In the genomic region with DNA sequence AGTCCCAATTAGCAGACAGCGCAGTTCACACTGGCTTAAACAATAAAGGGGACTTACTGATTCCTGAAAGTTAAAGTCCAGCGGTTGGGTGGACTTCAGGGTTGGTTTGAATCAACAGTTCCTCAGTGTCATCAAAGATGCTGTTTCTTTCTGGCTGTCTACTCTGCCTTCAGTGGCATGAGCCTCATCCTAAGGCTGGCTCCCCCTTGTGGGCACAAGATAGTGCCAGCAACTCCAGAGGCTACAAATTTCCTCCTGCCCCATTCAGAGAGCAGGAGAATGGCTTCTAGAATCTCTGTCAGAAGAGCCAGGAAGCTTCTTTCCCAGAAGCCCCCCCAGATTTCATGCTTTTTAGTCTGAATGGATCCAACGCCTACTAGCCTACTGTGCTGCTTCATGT, we compare ENCODE assay signal across 9 cellular contexts.
A peak's percentile ranks its signal among the peaks of the same experiment; 100 is the strongest.
DNase-seq lines count a peak whose midpoint lies in the region; ATAC-seq and TF ChIP-seq lines count a peak whose summit lies in the region.
"Had no signal": no experiment of that assay in that cellular context is flagged by ENCODE, and none has a peak within 500 bp of the region (broad histone marks: within the 10 kb centered on the region; RNA-seq: fewer than 3 reads in every experiment).

No MANE protein-coding gene starts in this region.

- H3K9ac ChIP-seq in smooth muscle cell (ENCODE audit: low read depth), result no peak overlapping the region

- no peaks in the 10 kb centered on the region for H3K9me3 Mint-ChIP-seq in CD4-positive, alpha-beta T cell
- H3K9me3 Mint-ChIP-seq in activated naive CD4-positive, alpha-beta T cell treated with anti-CD3 and anti-CD28 coated beads for 36 hours, result no peaks in the 10 kb centered on the region

- peak; percentile 1 to 53 (median 18) for DNase-seq in CD4-positive, alpha-beta T cell
- DNase-seq in RKO (ENCODE audit: low spot score) (peak; percentile 62), head of caudate nucleus (peak in 41 of 42 donors; percentile 50 to 89 (median 74)), smooth muscle cell (lab: John Stamatoyannopoulos, UW; ENCODE audit: unreplicated experiment) (no peak), DMS114 treated with DMSO at 0.1 percent for 48 hours (lab: John Stamatoyannopoulos, UW; ENCODE audit: unreplicated experiment) (no peak)
- peak; percentile 62 for DNase-seq in activated naive CD4-positive, alpha-beta T cell treated with anti-CD3 and anti-CD28 coated beads for 36 hours

- TF ChIP-seq CTCF in CD4-positive, alpha-beta T cell (IDR thresholded peaks at IDR 0.05), result peak; percentile 40
- TF ChIP-seq CTCF in smooth muscle cell (IDR thresholded peaks at IDR 0.05; ENCODE audit: borderline replicate concordance, insufficient read depth, poor library complexity, severe bottlenecking), result peak; percentile 46

- no peaks in the 10 kb centered on the region for H3K4me1 ChIP-seq in smooth muscle cell (ENCODE audit: low read depth)

- intact Hi-C loops in CD4-positive, alpha-beta T cell (cut with DNase I, micrococcal nuclease), result loop anchor here in 1 of 2 experiments (5.0 to 10.0 kb wide), 3 partner anchors 99 to 534 kb away; a partner anchor contains a TSS
- intact Hi-C loops in activated naive CD4-positive, alpha-beta T cell treated with anti-CD3 and anti-CD28 coated beads for 36 hours (cut with micrococcal nuclease), result loop anchor here (1.0 to 5.0 kb wide), 3 partner anchors 37 to 524 kb away; no protein-coding TSS in a partner anchor
- intact Hi-C loops in head of caudate nucleus (cut with DNase I), result loop anchor here (10.0 kb wide), 1 partner anchor 121 kb away; a partner anchor contains a TSS

- 53% methylated on average over 3 of the region's 3 CpGs for WGBS in smooth muscle cell (ENCODE audit: low lambda C conversion rate)

- H3K27me3 ChIP-seq in CD4-positive, alpha-beta T cell (ENCODE audit: control insufficient read depth, insufficient read depth, low read length), result no peaks in the 10 kb centered on the region
- no peaks in the 10 kb centered on the region for H3K27me3 ChIP-seq in smooth muscle cell (ENCODE audit: low read depth)
- H3K27me3 ChIP-seq: ovary had no signal

- no peak overlapping the region for H2AFZ ChIP-seq in smooth muscle cell (ENCODE audit: low read depth)

- H3K36me3 ChIP-seq in smooth muscle cell (ENCODE audit: low read depth), result no peaks in the 10 kb centered on the region
- H3K36me3 ChIP-seq: ovary had no signal

- ATAC-seq in CD4-positive, alpha-beta T cell (ENCODE audit: poor library complexity), result peak; percentile 66
- peak; percentile 57 for ATAC-seq in GM21825 (IDR thresholded peaks at IDR 0.05; ENCODE audit: unreplicated experiment)
- ATAC-seq in HG03045 (IDR thresholded peaks at IDR 0.05; ENCODE audit: unreplicated experiment), result no peak

- no peak overlapping the region for H3K4me3 Mint-ChIP-seq in CD4-positive, alpha-beta T cell
- no peak overlapping the region for H3K4me3 Mint-ChIP-seq in activated naive CD4-positive, alpha-beta T cell treated with anti-CD3 and anti-CD28 coated beads for 36 hours

- H3K27ac ChIP-seq in CD4-positive, alpha-beta T cell (ENCODE audit: low read depth, low read length), result no peak overlapping the region
- H3K27ac ChIP-seq in smooth muscle cell (ENCODE audit: low read depth), result no peak overlapping the region
- H3K27ac ChIP-seq: ovary had no signal

- no peak overlapping the region for H3K4me3 ChIP-seq in smooth muscle cell
- H3K4me3 ChIP-seq: ovary had no signal

- no peak overlapping the region for H3K4me2 ChIP-seq in smooth muscle cell

- H3F3A ChIP-seq in smooth muscle cell (ENCODE audit: low read depth), result no peaks in the 10 kb centered on the region

- H4K20me1 ChIP-seq in smooth muscle cell (ENCODE audit: low read depth), result no peaks in the 10 kb centered on the region

- H3K27ac Mint-ChIP-seq in CD4-positive, alpha-beta T cell, result no peak overlapping the region
- no peak overlapping the region for H3K27ac Mint-ChIP-seq in activated naive CD4-positive, alpha-beta T cell treated with anti-CD3 and anti-CD28 coated beads for 36 hours

- no peaks in the 10 kb centered on the region for H3K36me3 Mint-ChIP-seq in CD4-positive, alpha-beta T cell (ENCODE audit: low read depth)
- H3K36me3 Mint-ChIP-seq in activated naive CD4-positive, alpha-beta T cell treated with anti-CD3 and anti-CD28 coated beads for 36 hours (ENCODE audit: low read depth), result no peaks in the 10 kb centered on the region

- CTCF ChIA-PET in CD4-positive, alpha-beta T cell (lab: Charles Lee), result interaction anchor here (1.3 kb wide), 1 partner anchor 121 kb away, joined by 6 read pairs; no protein-coding TSS in a partner anchor
- CTCF ChIA-PET in activated naive CD4-positive, alpha-beta T cell treated with anti-CD3 and anti-CD28 coated beads for 36 hours (lab: Charles Lee), result interaction anchor here (1.2 to 1.5 kb wide), 3 partner anchors 37 to 185 kb away, joined by 3 to 6 read pairs (median 4); no protein-coding TSS in a partner anchor

- H3K4me1 Mint-ChIP-seq in CD4-positive, alpha-beta T cell (ENCODE audit: low read depth), result no peaks in the 10 kb centered on the region
- peaks cover 27% of the 10 kb centered on the region for H3K4me1 Mint-ChIP-seq in activated naive CD4-positive, alpha-beta T cell treated with anti-CD3 and anti-CD28 coated beads for 36 hours (ENCODE audit: low read depth)

- no peaks in the 10 kb centered on the region for H3K79me2 ChIP-seq in smooth muscle cell (ENCODE audit: low read depth)

- no peaks in the 10 kb centered on the region for H3K27me3 Mint-ChIP-seq in CD4-positive, alpha-beta T cell
- H3K27me3 Mint-ChIP-seq in activated naive CD4-positive, alpha-beta T cell treated with anti-CD3 and anti-CD28 coated beads for 36 hours (ENCODE audit: low read depth), result no peaks in the 10 kb centered on the region

- POLR2A ChIA-PET in CD4-positive, alpha-beta T cell (lab: Charles Lee), result no interaction called here

- H3K9me3 ChIP-seq in CD4-positive, alpha-beta T cell (ENCODE audit: control insufficient read depth, low read length), result no peaks in the 10 kb centered on the region
- peaks cover 3% of the 10 kb centered on the region for H3K9me3 ChIP-seq in smooth muscle cell (replicated peaks; ENCODE audit: low read depth)
- H3K9me3 ChIP-seq: ovary had no signal

Comparison
In these comparisons a context has a peak if more than half of its experiments do, and no peak if none do; other contexts are left out.
1. DNase-seq: peak in CD4-positive, alpha-beta T cell (10 of 10), RKO (single experiment), activated naive CD4-positive, alpha-beta T cell treated with anti-CD3 and anti-CD28 coated beads for 36 hours (single experiment) and head of caudate nucleus (41 of 42); none in smooth muscle cell (single experiment) and DMS114 treated with DMSO at 0.1 percent for 48 hours (single experiment).